ENCODE assay signal across 18 cellular contexts in the genomic region with DNA sequence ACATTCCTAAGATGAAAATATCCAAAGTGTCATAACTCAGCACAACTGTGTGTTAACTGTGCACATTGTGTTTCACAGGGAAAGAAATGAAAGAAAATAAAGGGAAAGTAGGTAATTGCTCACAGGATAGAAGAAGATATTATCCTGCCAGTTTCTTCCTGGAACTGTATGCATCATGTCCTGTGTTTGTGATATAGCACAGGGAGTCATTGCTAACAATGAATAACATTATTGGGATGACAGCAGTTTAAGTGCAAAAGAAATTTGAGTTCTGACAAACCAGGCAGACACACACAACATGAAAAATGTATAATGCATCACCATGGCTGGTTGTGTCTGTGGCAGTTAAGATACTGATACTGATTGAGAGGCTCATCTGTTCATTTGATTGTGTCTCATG.
DNase-seq lines count a peak whose midpoint lies in the region; ATAC-seq and TF ChIP-seq lines count a peak whose summit lies in the region.
"Had no signal": no experiment of that assay in that cellular context is flagged by ENCODE, and none has a peak within 500 bp of the region (broad histone marks: within the 10 kb centered on the region; RNA-seq: fewer than 3 reads in every experiment).

No MANE protein-coding gene starts in this region.

- H3K4me3 ChIP-seq in KMS-11 (IDR thresholded peaks at IDR 0.05; ENCODE audit: insufficient read depth, low read depth, low read length): no peak overlapping the region
- H3K4me3 ChIP-seq in foreskin fibroblast (ENCODE audit: low read depth in 1 of 2, low read length in 2 of 2): no peak overlapping the region
- H3K4me3 ChIP-seq: BLaER1 treated with 17β-estradiol and CSF1 and Interleukin-3, amounts not matched to agents 10 nM and 100 nM; GM23338 had no signal

- H3K27ac ChIP-seq in KMS-11: no peak overlapping the region
- H3K27ac ChIP-seq: BLaER1 treated with 17β-estradiol and CSF1 and Interleukin-3, amounts not matched to agents 10 nM and 100 nM had no signal

- no peaks in the 10 kb centered on the region; the same call in 1 of the 2 replicates for H4K20me1 ChIP-seq in KMS-11 (ENCODE audit: insufficient read depth)
- H4K20me1 ChIP-seq: BLaER1 treated with 17β-estradiol and CSF1 and Interleukin-3, amounts not matched to agents 10 nM and 100 nM had no signal

- DNase-seq in dermis microvascular lymphatic vessel endothelial cell (ENCODE audit: low read depth in 2 of 2) (peak; percentile 29 to 45), foreskin fibroblast (peak; percentile 35 to 53), T-helper 17 cell (no peak), COLO668 (lab: John Stamatoyannopoulos, UW; ENCODE audit: unreplicated experiment) (no peak), RPMI8226 (no peak)
- DNase-seq in stimulated activated CD8-positive, alpha-beta memory T cell treated with anti-CD3 and anti-CD28 coated beads, Interleukin-4, amount 100 ng/mL, for 48 hours: no peak
- DNase-seq: CD4-positive, alpha-beta memory T cell; DND-41; Kasumi-1; NCI-H1417; NCI-H1694 treated with DMSO at 0.1 percent for 48 hours; NCI-H2081 treated with DMSO at 0.1 percent for 48 hours; NCI-H446 treated with DMSO at 0.1 percent for 48 hours; NCI-H526 treated with DMSO at 0.1 percent for 48 hours had no signal

- peaks cover 77% of the 10 kb centered on the region for H3K4me1 ChIP-seq in KMS-11 (ENCODE audit: low read depth, poor library complexity, severe bottlenecking)

- no peak overlapping the region for H2AFZ ChIP-seq in KMS-11 (ENCODE audit: low read depth)
- H2AFZ ChIP-seq: GM23338 had no signal

- no peak overlapping the region for H3K9ac ChIP-seq in KMS-11
- H3K9ac ChIP-seq: BLaER1 treated with 17β-estradiol and CSF1 and Interleukin-3, amounts not matched to agents 10 nM and 100 nM had no signal

- no peak overlapping the region for H3K4me3 Mint-ChIP-seq in T-helper 17 cell
- H3K4me3 Mint-ChIP-seq: CD4-positive, alpha-beta memory T cell; GM23338 had no signal

- H3K27me3 Mint-ChIP-seq in T-helper 17 cell: no peaks in the 10 kb centered on the region
- H3K27me3 Mint-ChIP-seq: CD4-positive, alpha-beta memory T cell had no signal

- no peak for ATAC-seq in T-helper 17 cell
- ATAC-seq: GM23338, HCT116 had no signal

- no peaks in the 10 kb centered on the region for H3K27me3 ChIP-seq in KMS-11 (ENCODE audit: insufficient read depth, low read depth)
- H3K27me3 ChIP-seq: BLaER1 treated with 17β-estradiol and CSF1 and Interleukin-3, amounts not matched to agents 10 nM and 100 nM had no signal

- no peak overlapping the region for H3K27ac Mint-ChIP-seq in T-helper 17 cell
- H3K27ac Mint-ChIP-seq: CD4-positive, alpha-beta memory T cell; GM23338 had no signal

- no peaks in the 10 kb centered on the region for H3K36me3 Mint-ChIP-seq in T-helper 17 cell (ENCODE audit: low read depth)
- H3K36me3 Mint-ChIP-seq: CD4-positive, alpha-beta memory T cell had no signal

- peak overlapping the region; percentile 17; the same call in 1 of the 2 replicates for H3K4me2 ChIP-seq in KMS-11
- H3K4me2 ChIP-seq: BLaER1 treated with 17β-estradiol and CSF1 and Interleukin-3, amounts not matched to agents 10 nM and 100 nM; GM23338 had no signal

- H3K36me3 ChIP-seq in KMS-11 (ENCODE audit: insufficient read depth): no peaks in the 10 kb centered on the region
- H3K36me3 ChIP-seq: BLaER1 treated with 17β-estradiol and CSF1 and Interleukin-3, amounts not matched to agents 10 nM and 100 nM had no signal

- H3K4me1 Mint-ChIP-seq in T-helper 17 cell: no peaks in the 10 kb centered on the region
- H3K4me1 Mint-ChIP-seq: CD4-positive, alpha-beta memory T cell; GM23338 had no signal

- no peaks in the 10 kb centered on the region for H3K9me3 ChIP-seq in T-helper 17 cell (ENCODE audit: control insufficient read depth, low read length, poor library complexity, severe bottlenecking)

- peaks cover 67% of the 10 kb centered on the region for H3K79me2 ChIP-seq in KMS-11 (ENCODE audit: insufficient read depth, low read depth)

- TF ChIP-seq CTCF in KMS-11 (conservative IDR thresholded peaks at IDR 0.05; ENCODE audit: low read depth, low read length): no peak
- no peak for TF ChIP-seq CTCF in foreskin fibroblast (IDR thresholded peaks at IDR 0.05; ENCODE audit: low read depth, low read length)

Comparison
In these comparisons a context has a peak if more than half of its experiments do, and no peak if none do; other contexts are left out.
1. DNase-seq: peak in dermis microvascular lymphatic vessel endothelial cell (2 of 2) and foreskin fibroblast (2 of 2); none in stimulated activated CD8-positive, alpha-beta memory T cell treated with anti-CD3 and anti-CD28 coated beads, Interleukin-4, amount 100 ng/mL, for 48 hours (single experiment), T-helper 17 cell (0 of 3), COLO668 (single experiment) and RPMI8226 (single experiment).